ENCODE assay signal across 2 cellular contexts in the genomic region with DNA sequence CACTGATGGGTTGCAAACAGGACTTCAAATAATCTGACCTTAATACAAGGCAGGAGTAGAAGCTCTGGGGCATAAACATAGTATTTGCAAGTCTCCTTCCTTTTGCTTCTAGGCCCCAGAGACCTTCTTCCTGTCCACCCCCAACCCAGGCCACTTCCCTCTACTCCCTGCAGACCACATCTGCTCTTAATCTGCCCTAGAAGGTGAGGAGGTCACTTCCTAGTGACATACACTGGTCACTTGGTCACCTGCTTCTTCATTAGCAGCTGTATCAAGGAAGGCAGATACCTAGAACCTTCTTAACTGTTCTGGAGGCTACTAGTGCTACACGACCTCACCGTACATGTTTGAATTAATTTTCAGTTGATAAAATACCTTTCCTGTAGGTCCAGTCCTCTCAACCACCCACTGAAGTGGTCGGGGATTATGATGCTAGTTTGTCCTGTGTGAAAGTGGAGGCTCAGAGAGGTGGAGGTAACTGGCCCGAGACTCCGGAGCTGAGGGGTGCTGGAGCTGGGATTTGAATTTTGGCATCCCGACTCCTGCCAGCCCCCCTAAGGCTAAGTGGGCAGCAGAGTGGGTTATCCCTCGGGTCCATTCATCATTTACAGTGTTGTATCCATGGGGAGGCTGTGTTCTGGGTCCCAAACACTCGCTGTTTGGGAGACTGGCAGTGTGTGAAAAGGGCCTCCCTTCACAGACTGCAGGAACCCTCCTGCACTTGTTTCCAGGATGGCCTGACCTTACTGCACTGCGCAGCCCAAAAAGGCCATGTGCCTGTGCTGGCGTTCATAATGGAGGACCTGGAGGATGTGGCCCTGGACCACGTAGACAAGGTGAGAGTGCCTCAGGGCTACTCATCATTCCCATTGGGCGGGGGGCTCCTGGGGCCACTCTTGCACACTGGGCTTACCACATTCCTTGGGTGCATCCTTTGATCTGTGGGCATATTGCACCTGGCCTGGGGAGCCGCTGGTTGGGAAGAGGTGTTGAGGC.
TF ChIP-seq lines count a peak whose summit lies in the region.

No MANE protein-coding gene starts in this region.

TF ChIP-seq in IMR-90, 13 proteins besides CTCF, POLR2A, EP300 and RAD21 (continued from another document):
- TF ChIP-seq MAZ (IDR thresholded peaks at IDR 0.05; ENCODE audit: borderline replicate concordance, low read depth, low read length) (no peak), SMC3 (IDR thresholded peaks at IDR 0.05; ENCODE audit: low read depth, low read length) (no peak), MAFK (IDR thresholded peaks at IDR 0.05; ENCODE audit: low read depth, low read length) (no peak), RCOR1 (IDR thresholded peaks at IDR 0.05; ENCODE audit: insufficient replicate concordance, low read length) (no peak), MXI1 (IDR thresholded peaks at IDR 0.05; ENCODE audit: borderline replicate concordance, low read depth, low read length) (no peak), FOS (IDR thresholded peaks at IDR 0.05; ENCODE audit: low read depth, low read length) (no peak)
- TF ChIP-seq, protein P1, sequence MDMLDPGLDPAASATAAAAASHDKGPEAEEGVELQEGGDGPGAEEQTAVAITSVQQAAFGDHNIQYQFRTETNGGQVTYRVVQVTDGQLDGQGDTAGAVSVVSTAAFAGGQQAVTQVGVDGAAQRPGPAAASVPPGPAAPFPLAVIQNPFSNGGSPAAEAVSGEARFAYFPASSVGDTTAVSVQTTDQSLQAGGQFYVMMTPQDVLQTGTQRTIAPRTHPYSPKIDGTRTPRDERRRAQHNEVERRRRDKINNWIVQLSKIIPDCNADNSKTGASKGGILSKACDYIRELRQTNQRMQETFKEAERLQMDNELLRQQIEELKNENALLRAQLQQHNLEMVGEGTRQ (IDR thresholded peaks at IDR 0.05; ENCODE audit: low read depth, low read length), result no peak

TF ChIP-seq in WTC11, 78 proteins besides CTCF, POLR2A, EP300 and RAD21 (continued from another document):
- TF ChIP-seq, protein P2, sequence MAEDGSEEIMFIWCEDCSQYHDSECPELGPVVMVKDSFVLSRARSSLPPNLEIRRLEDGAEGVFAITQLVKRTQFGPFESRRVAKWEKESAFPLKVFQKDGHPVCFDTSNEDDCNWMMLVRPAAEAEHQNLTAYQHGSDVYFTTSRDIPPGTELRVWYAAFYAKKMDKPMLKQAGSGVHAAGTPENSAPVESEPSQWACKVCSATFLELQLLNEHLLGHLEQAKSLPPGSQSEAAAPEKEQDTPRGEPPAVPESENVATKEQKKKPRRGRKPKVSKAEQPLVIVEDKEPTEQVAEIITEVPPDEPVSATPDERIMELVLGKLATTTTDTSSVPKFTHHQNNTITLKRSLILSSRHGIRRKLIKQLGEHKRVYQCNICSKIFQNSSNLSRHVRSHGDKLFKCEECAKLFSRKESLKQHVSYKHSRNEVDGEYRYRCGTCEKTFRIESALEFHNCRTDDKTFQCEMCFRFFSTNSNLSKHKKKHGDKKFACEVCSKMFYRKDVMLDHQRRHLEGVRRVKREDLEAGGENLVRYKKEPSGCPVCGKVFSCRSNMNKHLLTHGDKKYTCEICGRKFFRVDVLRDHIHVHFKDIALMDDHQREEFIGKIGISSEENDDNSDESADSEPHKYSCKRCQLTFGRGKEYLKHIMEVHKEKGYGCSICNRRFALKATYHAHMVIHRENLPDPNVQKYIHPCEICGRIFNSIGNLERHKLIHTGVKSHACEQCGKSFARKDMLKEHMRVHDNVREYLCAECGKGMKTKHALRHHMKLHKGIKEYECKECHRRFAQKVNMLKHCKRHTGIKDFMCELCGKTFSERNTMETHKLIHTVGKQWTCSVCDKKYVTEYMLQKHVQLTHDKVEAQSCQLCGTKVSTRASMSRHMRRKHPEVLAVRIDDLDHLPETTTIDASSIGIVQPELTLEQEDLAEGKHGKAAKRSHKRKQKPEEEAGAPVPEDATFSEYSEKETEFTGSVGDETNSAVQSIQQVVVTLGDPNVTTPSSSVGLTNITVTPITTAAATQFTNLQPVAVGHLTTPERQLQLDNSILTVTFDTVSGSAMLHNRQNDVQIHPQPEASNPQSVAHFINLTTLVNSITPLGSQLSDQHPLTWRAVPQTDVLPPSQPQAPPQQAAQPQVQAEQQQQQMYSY (CRISPR knock-in tag; IDR thresholded peaks at IDR 0.05), result no peak
TF ChIP-seq in WTC11: peak in this region for 0.
